Comparison of ENCODE assay signal across 9 cellular contexts in genomic region chr5:15008476-15008875, GRCh38.
A peak's percentile ranks its signal among the peaks of the same experiment; 100 is the strongest.
DNase-seq lines count a peak whose midpoint lies in the region; ATAC-seq and TF ChIP-seq lines count a peak whose summit lies in the region.
"Had no signal": no experiment of that assay in that cellular context is flagged by ENCODE, and none has a peak within 500 bp of the region (broad histone marks: within the 10 kb centered on the region; RNA-seq: fewer than 3 reads in every experiment).

No MANE protein-coding gene starts in this region.

- DNase-seq in SK-N-SH = no peak
- DNase-seq in heart left ventricle = peak; percentile 86 to 95 (median 88)
- DNase-seq in activated CD4-positive, alpha-beta memory T cell treated with anti-CD3 and anti-CD28 coated beads, Interleukin-2, amount 10 ng/mL, durations not matched to agents 7 days and 5 days = no peak
- DNase-seq in naive thymus-derived CD8-positive, alpha-beta T cell = no peak
- DNase-seq in NCI-H82 treated with DMSO at 0.1 percent for 48 hours (lab: John Stamatoyannopoulos, UW; ENCODE audit: unreplicated experiment) = no peak

- TF ChIP-seq EP300 in SK-N-SH (IDR thresholded peaks at IDR 0.05; ENCODE audit: borderline replicate concordance in 1 of 2, low read depth in 1 of 2, low read length in 1 of 2) = peak in 1 of 2 experiments; percentile 70; a peak in 1 of 4 replicates

- H2AFZ ChIP-seq in SK-N-SH (ENCODE audit: low read depth) = no peak overlapping the region; the same call in 1 of the 2 replicates

- peak overlapping the region; percentile 47; the same call in 1 of the 2 replicates for H3K9ac ChIP-seq in SK-N-SH
- peak overlapping the region; percentile 44 for H3K9ac ChIP-seq in skeletal muscle satellite cell (ENCODE audit: low read depth, low read length)
- H3K9ac ChIP-seq: KMS-11 had no signal

- no peak overlapping the region for H3K4me3 Mint-ChIP-seq in activated CD4-positive, alpha-beta memory T cell treated with anti-CD3 and anti-CD28 coated beads, Interleukin-2, amount 10 ng/mL, durations not matched to agents 7 days and 5 days
- no peak overlapping the region for H3K4me3 Mint-ChIP-seq in naive thymus-derived CD8-positive, alpha-beta T cell

- peaks cover 15% of the 10 kb centered on the region for H3K27me3 Mint-ChIP-seq in activated CD4-positive, alpha-beta memory T cell treated with anti-CD3 and anti-CD28 coated beads, Interleukin-2, amount 10 ng/mL, durations not matched to agents 7 days and 5 days
- H3K27me3 Mint-ChIP-seq in naive thymus-derived CD8-positive, alpha-beta T cell = peaks cover 2 to 9% (median 3%) of the 10 kb centered on the region in 5 donors

- H3K27me3 ChIP-seq in SK-N-SH (ENCODE audit: insufficient read depth) (no peaks in the 10 kb centered on the region), heart left ventricle (no peaks in the 10 kb centered on the region), skeletal muscle satellite cell (ENCODE audit: control insufficient read depth, insufficient read depth, low read length) (peaks cover 5% of the 10 kb centered on the region)

- no peaks in the 10 kb centered on the region for H3K9me2 ChIP-seq in SK-N-SH

- POLR2A ChIA-PET in HEK293 (lab: Yijun Ruan, JAX) = no interaction called here
- POLR2A ChIA-PET in SK-N-SH (lab: Yijun Ruan, JAX) = no interaction called here
- POLR2A ChIA-PET in activated CD4-positive, alpha-beta memory T cell treated with anti-CD3 and anti-CD28 coated beads, Interleukin-2, amount 10 ng/mL, durations not matched to agents 7 days and 5 days (lab: Charles Lee) = no interaction called here
- POLR2A ChIA-PET in naive thymus-derived CD8-positive, alpha-beta T cell (lab: Charles Lee) = no interaction called here

- H3K4me1 Mint-ChIP-seq in activated CD4-positive, alpha-beta memory T cell treated with anti-CD3 and anti-CD28 coated beads, Interleukin-2, amount 10 ng/mL, durations not matched to agents 7 days and 5 days = peaks cover 1% of the 10 kb centered on the region
- H3K4me1 Mint-ChIP-seq in naive thymus-derived CD8-positive, alpha-beta T cell = peaks cover 0 to 2% (median 0%) of the 10 kb centered on the region in 4 donors

- H3K4me1 ChIP-seq in HEK293 (ENCODE audit: control insufficient read depth, insufficient read depth, low read length) (peaks cover 24% of the 10 kb centered on the region), SK-N-SH (ENCODE audit: control insufficient read depth in 1 of 2, insufficient read depth in 2 of 2, low read depth in 1 of 2, low read length in 1 of 2) (peaks cover 2 to 12% of the 10 kb centered on the region in 2 experiments; a peak in 3 of 4 replicates), heart left ventricle (peaks cover 7 to 55% (median 37%) of the 10 kb centered on the region in 12 donors), skeletal muscle satellite cell (ENCODE audit: control insufficient read depth, insufficient read depth, low read length) (peaks cover 28% of the 10 kb centered on the region)

- H3F3A ChIP-seq in SK-N-SH (replicated peaks; ENCODE audit: insufficient read depth) = peaks cover 10% of the 10 kb centered on the region

- H3K27ac ChIP-seq in HEK293 (ENCODE audit: extremely low read depth, low read depth, low read length) (peak overlapping the region; percentile 51; the same call in 1 of the 2 replicates), SK-N-SH (ENCODE audit: low read depth in 2 of 2, low read length in 1 of 2) (peak overlapping the region in 1 of 2 experiments; percentile 89; a peak in 3 of 4 replicates), heart left ventricle (peak overlapping the region; percentile 18 to 85 (median 71))
- H3K27ac ChIP-seq: KMS-11 had no signal

- H3K36me3 ChIP-seq in HEK293 (ENCODE audit: control insufficient read depth in 2 of 2, insufficient read depth in 1 of 2, low read length in 2 of 2) = no peaks in the 10 kb centered on the region
- no peaks in the 10 kb centered on the region for H3K36me3 ChIP-seq in SK-N-SH (replicated peaks in 1 of 2; ENCODE audit: control insufficient read depth in 1 of 2, insufficient read depth in 2 of 2, low read length in 1 of 2)
- H3K36me3 ChIP-seq in heart left ventricle = no peaks in the 10 kb centered on the region
- no peaks in the 10 kb centered on the region for H3K36me3 ChIP-seq in skeletal muscle satellite cell (ENCODE audit: insufficient read depth, low read length)

- H3K36me3 Mint-ChIP-seq in activated CD4-positive, alpha-beta memory T cell treated with anti-CD3 and anti-CD28 coated beads, Interleukin-2, amount 10 ng/mL, durations not matched to agents 7 days and 5 days (ENCODE audit: low read depth) = no peaks in the 10 kb centered on the region
- H3K36me3 Mint-ChIP-seq in naive thymus-derived CD8-positive, alpha-beta T cell = no peaks in the 10 kb centered on the region

- no peak overlapping the region for H3K4me3 ChIP-seq in HEK293 (ENCODE audit: low read depth, low read length)
- no peak overlapping the region; a peak in 1 of 4 replicates for H3K4me3 ChIP-seq in SK-N-SH (ENCODE audit: low read depth in 2 of 2, low read length in 1 of 2)
- H3K4me3 ChIP-seq in heart left ventricle = no peak overlapping the region
- H3K4me3 ChIP-seq in skeletal muscle satellite cell (ENCODE audit: low read length) = no peak overlapping the region

- H3K9me3 Mint-ChIP-seq in activated CD4-positive, alpha-beta memory T cell treated with anti-CD3 and anti-CD28 coated beads, Interleukin-2, amount 10 ng/mL, durations not matched to agents 7 days and 5 days = no peaks in the 10 kb centered on the region
- H3K9me3 Mint-ChIP-seq in naive thymus-derived CD8-positive, alpha-beta T cell = no peaks in the 10 kb centered on the region

- no peaks in the 10 kb centered on the region for H4K20me1 ChIP-seq in SK-N-SH (ENCODE audit: insufficient read depth)

- no peaks in the 10 kb centered on the region for H3K79me2 ChIP-seq in SK-N-SH (ENCODE audit: insufficient read depth)

- H3K4me2 ChIP-seq in SK-N-SH = peak overlapping the region; percentile 63
- H3K4me2 ChIP-seq in skeletal muscle satellite cell (ENCODE audit: low read length) = peak overlapping the region; percentile 37
- H3K4me2 ChIP-seq: KMS-11 had no signal

- peak; percentile 89 to 96 (median 96) for ATAC-seq in heart left ventricle
- ATAC-seq in naive thymus-derived CD8-positive, alpha-beta T cell = no peak
- no peak for ATAC-seq in HG03045 (IDR thresholded peaks at IDR 0.05; ENCODE audit: unreplicated experiment)

- H3K9me3 ChIP-seq in HEK293 (ENCODE audit: control insufficient read depth, insufficient read depth, low read depth, low read length) (no peaks in the 10 kb centered on the region), SK-N-SH (no peaks in the 10 kb centered on the region), heart left ventricle (no peaks in the 10 kb centered on the region), skeletal muscle satellite cell (replicated peaks; ENCODE audit: low read length) (no peaks in the 10 kb centered on the region)

- H3K27ac Mint-ChIP-seq in activated CD4-positive, alpha-beta memory T cell treated with anti-CD3 and anti-CD28 coated beads, Interleukin-2, amount 10 ng/mL, durations not matched to agents 7 days and 5 days = no peak overlapping the region
- no peak overlapping the region for H3K27ac Mint-ChIP-seq in naive thymus-derived CD8-positive, alpha-beta T cell

- intact Hi-C loops in heart left ventricle (cut with DNase I) = loop anchor here in 5 of 10 donors (2.0 to 10.0 kb wide), 6 partner anchors 54 to 322 kb away; partner anchors contain the start of gene ANKH (in 2 of the 5)

- WGBS in SK-N-SH (ENCODE audit: low lambda C conversion rate) = 24% methylated on average over 8 of the region's 8 CpGs
- WGBS in heart left ventricle, 4 donors = 37 to 55% (median 45%) methylated on average over 8 of the region's 8 CpGs

- no peak for TF ChIP-seq RAD21 in SK-N-SH (IDR thresholded peaks at IDR 0.05; ENCODE audit: low read length)

- no peak for TF ChIP-seq CTCF in HEK293 (tag by site-specific recombination; IDR thresholded peaks at IDR 0.05)
- no peak for TF ChIP-seq CTCF in SK-N-SH (IDR thresholded peaks at IDR 0.05)
- no peak for TF ChIP-seq CTCF in heart left ventricle (IDR thresholded peaks at IDR 0.05)

- CTCF ChIA-PET in HEK293 (lab: Yijun Ruan, JAX) = interaction anchor here (0.6 to 1.3 kb wide), 4 partner anchors 169 to 360 kb away, joined by 3 to 4 read pairs (median 4); no protein-coding TSS in a partner anchor
- CTCF ChIA-PET in SK-N-SH (lab: Yijun Ruan, JAX) = interaction anchor here (0.9 to 3.4 kb wide), 3 partner anchors 9 to 282 kb away, joined by 3 to 50 read pairs (median 3); no protein-coding TSS in a partner anchor
- CTCF ChIA-PET in activated CD4-positive, alpha-beta memory T cell treated with anti-CD3 and anti-CD28 coated beads, Interleukin-2, amount 10 ng/mL, durations not matched to agents 7 days and 5 days (lab: Charles Lee) = interaction anchor here (1.8 kb wide), 1 partner anchor 281 kb away, joined by 7 read pairs; no protein-coding TSS in a partner anchor

- TF ChIP-seq POLR2A in heart left ventricle (IDR thresholded peaks at IDR 0.05) = no peak

TF ChIP-seq in HEK293, 187 proteins besides CTCF, POLR2A, EP300 and RAD21 (continues in another document):
- TF ChIP-seq ZNF660 (tag by site-specific recombination; IDR thresholded peaks at IDR 0.05) = peak; percentile 92
- no peak for TF ChIP-seq GLI4 (tag by site-specific recombination; IDR thresholded peaks at IDR 0.05)
- TF ChIP-seq ZIC2 (tag by site-specific recombination; IDR thresholded peaks at IDR 0.05) = peak; percentile 99

TF ChIP-seq in SK-N-SH, 30 proteins besides CTCF, POLR2A, EP300 and RAD21 (continues in another document):
- TF ChIP-seq SMC3 (IDR thresholded peaks at IDR 0.05; ENCODE audit: low read depth, low read length) = no peak
- TF ChIP-seq, protein P1, sequence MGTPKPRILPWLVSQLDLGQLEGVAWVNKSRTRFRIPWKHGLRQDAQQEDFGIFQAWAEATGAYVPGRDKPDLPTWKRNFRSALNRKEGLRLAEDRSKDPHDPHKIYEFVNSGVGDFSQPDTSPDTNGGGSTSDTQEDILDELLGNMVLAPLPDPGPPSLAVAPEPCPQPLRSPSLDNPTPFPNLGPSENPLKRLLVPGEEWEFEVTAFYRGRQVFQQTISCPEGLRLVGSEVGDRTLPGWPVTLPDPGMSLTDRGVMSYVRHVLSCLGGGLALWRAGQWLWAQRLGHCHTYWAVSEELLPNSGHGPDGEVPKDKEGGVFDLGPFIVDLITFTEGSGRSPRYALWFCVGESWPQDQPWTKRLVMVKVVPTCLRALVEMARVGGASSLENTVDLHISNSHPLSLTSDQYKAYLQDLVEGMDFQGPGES (IDR thresholded peaks at IDR 0.05; ENCODE audit: low read depth, low read length) = no peak
- TF ChIP-seq GATA2 (CRISPR knock-in tag; IDR thresholded peaks at IDR 0.05) = no peak
- no peak for TF ChIP-seq TEAD4 (IDR thresholded peaks at IDR 0.05; ENCODE audit: borderline replicate concordance, insufficient read depth)
- peak; percentile 81 for TF ChIP-seq JUND (IDR thresholded peaks at IDR 0.05)
- TF ChIP-seq POLR2AphosphoS5 (IDR thresholded peaks at IDR 0.05; ENCODE audit: low read depth, low read length) = peak; percentile 47; the same call in 1 of the 2 replicates
- peak; percentile 90 for TF ChIP-seq FOSL2 (IDR thresholded peaks at IDR 0.05; ENCODE audit: borderline replicate concordance, low read depth)
- no peak for TF ChIP-seq FOXJ3 (CRISPR knock-in tag; IDR thresholded peaks at IDR 0.05)
- peak; percentile 78 for TF ChIP-seq NFIC (IDR thresholded peaks at IDR 0.05; ENCODE audit: borderline replicate concordance)

Comparison
In these comparisons a context has a peak if more than half of its experiments do, and no peak if none do; other contexts are left out.
1. DNase-seq: peak in heart left ventricle (5 of 5); none in SK-N-SH (single experiment), activated CD4-positive, alpha-beta memory T cell treated with anti-CD3 and anti-CD28 coated beads, Interleukin-2, amount 10 ng/mL, durations not matched to agents 7 days and 5 days (single experiment), naive thymus-derived CD8-positive, alpha-beta T cell (0 of 10) and NCI-H82 treated with DMSO at 0.1 percent for 48 hours (single experiment).
2. ATAC-seq: peak in heart left ventricle (4 of 4); none in naive thymus-derived CD8-positive, alpha-beta T cell (0 of 2) and HG03045 (single experiment).
3. Of the 4 proteins assayed by ChIP-seq in both HEK293 and SK-N-SH: peak only in HEK293: REST; only in SK-N-SH: PBX3; in both: none; in neither: 2.